Comparison of ENCODE assay signal across 9 cellular contexts in genomic region chr1:23403038-23403336, GRCh38. TPM values are rescaled to one million over a fixed set of nuclear protein-coding genes. Genes with fewer than 3 reads are reported as not detected.
DNase-seq lines count a peak whose midpoint lies in the region; ATAC-seq and TF ChIP-seq lines count a peak whose summit lies in the region.
"Had no signal": no experiment of that assay in that cellular context is flagged by ENCODE, and none has a peak within 500 bp of the region (broad histone marks: within the 10 kb centered on the region; RNA-seq: fewer than 3 reads in every experiment).

No MANE protein-coding gene starts in this region.

- peak overlapping the region; percentile 8; the same call in 1 of the 2 replicates for H3K27ac ChIP-seq in HEK293 (ENCODE audit: extremely low read depth, low read depth, low read length)

- no peak for TF ChIP-seq CTCF in HEK293 (tag by site-specific recombination; IDR thresholded peaks at IDR 0.05)

- H3K36me3 ChIP-seq in HEK293 (ENCODE audit: control insufficient read depth in 2 of 2, insufficient read depth in 1 of 2, low read length in 2 of 2) (no peaks in the 10 kb centered on the region), skeletal muscle satellite cell (ENCODE audit: insufficient read depth, low read length) (no peaks in the 10 kb centered on the region)

- no peak overlapping the region for H3K9ac ChIP-seq in skeletal muscle satellite cell (ENCODE audit: low read depth, low read length)

- H3K4me3 ChIP-seq in HEK293 (ENCODE audit: low read depth, low read length) = no peak overlapping the region
- no peak overlapping the region for H3K4me3 ChIP-seq in skeletal muscle satellite cell (ENCODE audit: low read length)

- H3K27me3 ChIP-seq in skeletal muscle satellite cell (ENCODE audit: control insufficient read depth, insufficient read depth, low read length) = no peaks in the 10 kb centered on the region

- DNase-seq in T1000 (lab: John Stamatoyannopoulos, UW) = peak; percentile 22
- peak; percentile 85 for DNase-seq in glomerular visceral epithelial cell (ENCODE audit: extremely low spot score)
- DNase-seq in activated CD4-positive, alpha-beta T cell treated with anti-CD3 and anti-CD28 coated beads for 1 hour = no peak
- DNase-seq: activated CD8-positive, alpha-beta memory T cell treated with anti-CD3 and anti-CD28 coated beads, Interleukin-2, amount 50 U/mL, for 4 hours had no signal

- CTCF ChIA-PET in HEK293 (lab: Yijun Ruan, JAX) = interaction anchor here (0.6 to 2.4 kb wide), 16 partner anchors 9 to 426 kb away, joined by 3 to 25 read pairs (median 5); partner anchors contain the start of genes HNRNPR, HTR1D and ZNF436

- H3K4me1 ChIP-seq in HEK293 (ENCODE audit: control insufficient read depth, insufficient read depth, low read length) = peaks cover 13% of the 10 kb centered on the region
- peaks cover 25% of the 10 kb centered on the region for H3K4me1 ChIP-seq in skeletal muscle satellite cell (ENCODE audit: control insufficient read depth, insufficient read depth, low read length)

- H3K9me3 ChIP-seq in HEK293 (ENCODE audit: control insufficient read depth, insufficient read depth, low read depth, low read length) = no peaks in the 10 kb centered on the region
- no peaks in the 10 kb centered on the region for H3K9me3 ChIP-seq in skeletal muscle satellite cell (replicated peaks; ENCODE audit: low read length)

- ATAC-seq in GM19455 (IDR thresholded peaks at IDR 0.05; ENCODE audit: unreplicated experiment) (no peak), HG02981 (IDR thresholded peaks at IDR 0.05; ENCODE audit: unreplicated experiment) (no peak), HG02852 (IDR thresholded peaks at IDR 0.05; ENCODE audit: unreplicated experiment) (no peak)

- POLR2A ChIA-PET in HEK293 (lab: Yijun Ruan, JAX) = interaction anchor here (2.3 to 4.3 kb wide), 2 partner anchors 34 to 58 kb away, joined by 32 to 50 read pairs; partner anchors contain the start of genes HNRNPR and ZNF436

- peak overlapping the region; percentile 61 for H3K4me2 ChIP-seq in skeletal muscle satellite cell (ENCODE audit: low read length)

TF ChIP-seq in HEK293, 187 proteins besides CTCF, POLR2A, EP300 and RAD21:
- TF ChIP-seq GLIS1 (tag by site-specific recombination; IDR thresholded peaks at IDR 0.05) (peak; percentile 50; the same call in 1 of the 2 replicates), ZSCAN30 (tag by site-specific recombination; IDR thresholded peaks at IDR 0.05) (no peak), PATZ1 (tag by site-specific recombination; IDR thresholded peaks at IDR 0.05) (peak; percentile 18; the same call in 1 of the 2 replicates), ZIC2 (tag by site-specific recombination; IDR thresholded peaks at IDR 0.05) (peak; percentile 61), ZNF514 (tag by site-specific recombination; IDR thresholded peaks at IDR 0.05) (no peak), ZEB2 (tag by site-specific recombination; IDR thresholded peaks at IDR 0.05) (no peak), ZNF19 (tag by site-specific recombination; IDR thresholded peaks at IDR 0.05; ENCODE audit: low read depth) (no peak), ZNF324 (tag by site-specific recombination; IDR thresholded peaks at IDR 0.05) (no peak), ZNF707 (tag by site-specific recombination; IDR thresholded peaks at IDR 0.05) (no peak), KLF9 (tag by site-specific recombination; IDR thresholded peaks at IDR 0.05; ENCODE audit: low read depth) (no peak), ZNF830 (tag by site-specific recombination; IDR thresholded peaks at IDR 0.05; ENCODE audit: low read depth) (no peak), ZNF600 (tag by site-specific recombination; IDR thresholded peaks at IDR 0.05) (peak; percentile 49), ZNF626 (tag by site-specific recombination; IDR thresholded peaks at IDR 0.05) (no peak), ZNF639 (tag by site-specific recombination; IDR thresholded peaks at IDR 0.05) (no peak), GLIS2 (tag by site-specific recombination; IDR thresholded peaks at IDR 0.05) (no peak; the same call in 1 of the 2 replicates), MZF1 (tag by site-specific recombination; IDR thresholded peaks at IDR 0.05; ENCODE audit: borderline replicate concordance) (no peak)
- TF ChIP-seq, protein P1, sequence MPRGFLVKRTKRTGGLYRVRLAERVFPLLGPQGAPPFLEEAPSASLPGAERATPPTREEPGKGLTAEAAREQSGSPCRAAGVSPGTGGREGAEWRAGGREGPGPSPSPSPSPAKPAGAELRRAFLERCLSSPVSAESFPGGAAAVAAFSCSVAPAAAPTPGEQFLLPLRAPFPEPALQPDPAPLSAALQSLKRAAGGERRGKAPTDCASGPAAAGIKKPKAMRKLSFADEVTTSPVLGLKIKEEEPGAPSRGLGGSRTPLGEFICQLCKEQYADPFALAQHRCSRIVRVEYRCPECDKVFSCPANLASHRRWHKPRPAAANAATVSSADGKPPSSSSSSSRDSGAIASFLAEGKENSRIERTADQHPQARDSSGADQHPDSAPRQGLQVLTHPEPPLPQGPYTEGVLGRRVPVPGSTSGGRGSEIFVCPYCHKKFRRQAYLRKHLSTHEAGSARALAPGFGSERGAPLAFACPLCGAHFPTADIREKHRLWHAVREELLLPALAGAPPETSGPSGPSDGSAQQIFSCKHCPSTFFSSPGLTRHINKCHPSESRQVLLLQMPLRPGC (tag by site-specific recombination; IDR thresholded peaks at IDR 0.05) = peak; percentile 64; the same call in 1 of the 2 replicates
- TF ChIP-seq, protein P2, sequence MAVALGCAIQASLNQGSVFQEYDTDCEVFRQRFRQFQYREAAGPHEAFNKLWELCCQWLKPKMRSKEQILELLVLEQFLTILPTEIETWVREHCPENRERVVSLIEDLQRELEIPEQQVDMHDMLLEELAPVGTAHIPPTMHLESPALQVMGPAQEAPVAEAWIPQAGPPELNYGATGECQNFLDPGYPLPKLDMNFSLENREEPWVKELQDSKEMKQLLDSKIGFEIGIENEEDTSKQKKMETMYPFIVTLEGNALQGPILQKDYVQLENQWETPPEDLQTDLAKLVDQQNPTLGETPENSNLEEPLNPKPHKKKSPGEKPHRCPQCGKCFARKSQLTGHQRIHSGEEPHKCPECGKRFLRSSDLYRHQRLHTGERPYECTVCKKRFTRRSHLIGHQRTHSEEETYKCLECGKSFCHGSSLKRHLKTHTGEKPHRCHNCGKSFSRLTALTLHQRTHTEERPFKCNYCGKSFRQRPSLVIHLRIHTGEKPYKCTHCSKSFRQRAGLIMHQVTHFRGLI (tag by site-specific recombination; IDR thresholded peaks at IDR 0.05) = no peak
- TF ChIP-seq, protein P3, sequence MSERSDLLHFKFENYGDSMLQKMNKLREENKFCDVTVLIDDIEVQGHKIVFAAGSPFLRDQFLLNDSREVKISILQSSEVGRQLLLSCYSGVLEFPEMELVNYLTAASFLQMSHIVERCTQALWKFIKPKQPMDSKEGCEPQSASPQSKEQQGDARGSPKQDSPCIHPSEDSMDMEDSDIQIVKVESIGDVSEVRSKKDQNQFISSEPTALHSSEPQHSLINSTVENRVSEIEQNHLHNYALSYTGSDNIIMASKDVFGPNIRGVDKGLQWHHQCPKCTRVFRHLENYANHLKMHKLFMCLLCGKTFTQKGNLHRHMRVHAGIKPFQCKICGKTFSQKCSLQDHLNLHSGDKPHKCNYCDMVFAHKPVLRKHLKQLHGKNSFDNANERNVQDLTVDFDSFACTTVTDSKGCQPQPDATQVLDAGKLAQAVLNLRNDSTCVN (tag by site-specific recombination; optimal IDR thresholded peaks at IDR 0.05) = no peak

RNA-seq across cellular contexts. Expression of gene TCEA3, which starts 21.6 kb away (rescaled TPM):
- 2.0 and 2.2 TPM in 2 replicates for total RNA-seq in skeletal muscle satellite cell (2012; rRNA removed)

RNA-seq across cellular contexts. Expression of gene ZNF436, which starts 33.4 kb away (rescaled TPM):
- total RNA-seq in skeletal muscle satellite cell (2012; rRNA removed) = 10.6 and 12.0 TPM in 2 replicates

RNA-seq across cellular contexts. Expression of gene HNRNPR, which starts 58.9 kb away (rescaled TPM):
- 47.4 and 60.6 TPM in 2 replicates for total RNA-seq in skeletal muscle satellite cell (2012; rRNA removed)
